Comparison of ENCODE assay signal across 1 cellular context in the genomic region with DNA sequence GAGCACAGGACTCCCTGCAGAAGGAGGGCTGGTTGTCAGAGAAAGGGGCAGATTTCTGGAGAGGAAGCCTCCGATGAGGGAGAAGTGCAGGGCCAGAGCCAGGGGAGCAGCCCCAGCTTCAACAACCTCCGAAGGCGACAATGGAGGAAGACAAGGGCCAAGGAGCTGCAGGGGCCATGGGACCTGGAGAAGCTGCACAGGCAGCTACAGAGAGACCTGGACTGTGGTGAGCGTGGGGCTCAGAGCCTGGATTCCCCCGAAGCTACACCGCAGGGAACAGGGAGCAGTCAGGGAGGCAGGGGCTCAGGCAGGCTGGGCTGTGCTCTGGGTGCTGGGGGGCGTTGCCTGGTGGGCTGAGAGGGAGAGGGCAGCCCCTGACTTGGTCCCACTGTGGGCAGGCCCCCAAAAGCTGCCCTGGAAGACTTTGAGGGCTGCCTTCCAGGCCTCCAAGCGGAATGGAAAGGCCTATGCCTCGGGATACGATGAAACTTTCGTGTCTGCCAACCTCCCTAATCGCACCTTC.
TF ChIP-seq lines count a peak whose summit lies in the region.

No MANE protein-coding gene starts in this region.

TF ChIP-seq in K562, 482 proteins besides CTCF, POLR2A, EP300 and RAD21:
- no peak for TF ChIP-seq ZFX (CRISPR knock-in tag; IDR thresholded peaks at IDR 0.05)
- TF ChIP-seq PHF21A (IDR thresholded peaks at IDR 0.05; ENCODE audit: borderline replicate concordance, low read depth), result no peak
- TF ChIP-seq EGR1 (conservative IDR thresholded peaks at IDR 0.05), result no peak
- TF ChIP-seq, protein P1, sequence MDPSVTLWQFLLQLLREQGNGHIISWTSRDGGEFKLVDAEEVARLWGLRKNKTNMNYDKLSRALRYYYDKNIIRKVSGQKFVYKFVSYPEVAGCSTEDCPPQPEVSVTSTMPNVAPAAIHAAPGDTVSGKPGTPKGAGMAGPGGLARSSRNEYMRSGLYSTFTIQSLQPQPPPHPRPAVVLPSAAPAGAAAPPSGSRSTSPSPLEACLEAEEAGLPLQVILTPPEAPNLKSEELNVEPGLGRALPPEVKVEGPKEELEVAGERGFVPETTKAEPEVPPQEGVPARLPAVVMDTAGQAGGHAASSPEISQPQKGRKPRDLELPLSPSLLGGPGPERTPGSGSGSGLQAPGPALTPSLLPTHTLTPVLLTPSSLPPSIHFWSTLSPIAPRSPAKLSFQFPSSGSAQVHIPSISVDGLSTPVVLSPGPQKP (CRISPR knock-in tag; IDR thresholded peaks at IDR 0.05), result no peak
- TF ChIP-seq SRSF1 (IDR thresholded peaks at IDR 0.05; ENCODE audit: low read depth, low read length), result no peak
- TF ChIP-seq ZNF316 (IDR thresholded peaks at IDR 0.05), result no peak
- no peak for TF ChIP-seq RBM22 (IDR thresholded peaks at IDR 0.05; ENCODE audit: low read depth, low read length, poor library complexity, severe bottlenecking)
- TF ChIP-seq, protein P2, sequence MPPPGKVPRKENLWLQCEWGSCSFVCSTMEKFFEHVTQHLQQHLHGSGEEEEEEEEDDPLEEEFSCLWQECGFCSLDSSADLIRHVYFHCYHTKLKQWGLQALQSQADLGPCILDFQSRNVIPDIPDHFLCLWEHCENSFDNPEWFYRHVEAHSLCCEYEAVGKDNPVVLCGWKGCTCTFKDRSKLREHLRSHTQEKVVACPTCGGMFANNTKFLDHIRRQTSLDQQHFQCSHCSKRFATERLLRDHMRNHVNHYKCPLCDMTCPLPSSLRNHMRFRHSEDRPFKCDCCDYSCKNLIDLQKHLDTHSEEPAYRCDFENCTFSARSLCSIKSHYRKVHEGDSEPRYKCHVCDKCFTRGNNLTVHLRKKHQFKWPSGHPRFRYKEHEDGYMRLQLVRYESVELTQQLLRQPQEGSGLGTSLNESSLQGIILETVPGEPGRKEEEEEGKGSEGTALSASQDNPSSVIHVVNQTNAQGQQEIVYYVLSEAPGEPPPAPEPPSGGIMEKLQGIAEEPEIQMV (tag; conservative IDR thresholded peaks at IDR 0.05; ENCODE audit: low read depth), result no peak
- TF ChIP-seq, protein P3, sequence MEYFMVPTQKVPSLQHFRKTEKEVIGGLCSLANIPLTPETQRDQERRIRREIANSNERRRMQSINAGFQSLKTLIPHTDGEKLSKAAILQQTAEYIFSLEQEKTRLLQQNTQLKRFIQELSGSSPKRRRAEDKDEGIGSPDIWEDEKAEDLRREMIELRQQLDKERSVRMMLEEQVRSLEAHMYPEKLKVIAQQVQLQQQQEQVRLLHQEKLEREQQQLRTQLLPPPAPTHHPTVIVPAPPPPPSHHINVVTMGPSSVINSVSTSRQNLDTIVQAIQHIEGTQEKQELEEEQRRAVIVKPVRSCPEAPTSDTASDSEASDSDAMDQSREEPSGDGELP (CRISPR knock-in tag; IDR thresholded peaks at IDR 0.05; ENCODE audit: borderline replicate concordance), result no peak
- TF ChIP-seq MECOM (CRISPR knock-in tag; IDR thresholded peaks at IDR 0.05), result no peak
- TF ChIP-seq, protein P4, sequence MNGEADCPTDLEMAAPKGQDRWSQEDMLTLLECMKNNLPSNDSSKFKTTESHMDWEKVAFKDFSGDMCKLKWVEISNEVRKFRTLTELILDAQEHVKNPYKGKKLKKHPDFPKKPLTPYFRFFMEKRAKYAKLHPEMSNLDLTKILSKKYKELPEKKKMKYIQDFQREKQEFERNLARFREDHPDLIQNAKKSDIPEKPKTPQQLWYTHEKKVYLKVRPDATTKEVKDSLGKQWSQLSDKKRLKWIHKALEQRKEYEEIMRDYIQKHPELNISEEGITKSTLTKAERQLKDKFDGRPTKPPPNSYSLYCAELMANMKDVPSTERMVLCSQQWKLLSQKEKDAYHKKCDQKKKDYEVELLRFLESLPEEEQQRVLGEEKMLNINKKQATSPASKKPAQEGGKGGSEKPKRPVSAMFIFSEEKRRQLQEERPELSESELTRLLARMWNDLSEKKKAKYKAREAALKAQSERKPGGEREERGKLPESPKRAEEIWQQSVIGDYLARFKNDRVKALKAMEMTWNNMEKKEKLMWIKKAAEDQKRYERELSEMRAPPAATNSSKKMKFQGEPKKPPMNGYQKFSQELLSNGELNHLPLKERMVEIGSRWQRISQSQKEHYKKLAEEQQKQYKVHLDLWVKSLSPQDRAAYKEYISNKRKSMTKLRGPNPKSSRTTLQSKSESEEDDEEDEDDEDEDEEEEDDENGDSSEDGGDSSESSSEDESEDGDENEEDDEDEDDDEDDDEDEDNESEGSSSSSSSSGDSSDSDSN (IDR thresholded peaks at IDR 0.05; ENCODE audit: borderline replicate concordance in 1 of 2, low read depth in 2 of 2, low read length in 2 of 2), result no peak
- TF ChIP-seq ETV6 (IDR thresholded peaks at IDR 0.05; ENCODE audit: borderline replicate concordance in 1 of 2, low read depth in 2 of 2, low read length in 1 of 2), result no peak
- TF ChIP-seq ETV6 (CRISPR knock-in tag; IDR thresholded peaks at IDR 0.05; ENCODE audit: borderline replicate concordance), result no peak
- TF ChIP-seq ZFP1 (CRISPR knock-in tag; IDR thresholded peaks at IDR 0.05), result no peak
- TF ChIP-seq PHB2 (IDR thresholded peaks at IDR 0.05; ENCODE audit: low read depth), result no peak
- TF ChIP-seq JUNB (CRISPR knock-in tag; conservative IDR thresholded peaks at IDR 0.05), result no peak
- TF ChIP-seq KAT8 (IDR thresholded peaks at IDR 0.05; ENCODE audit: low read depth), result no peak
- TF ChIP-seq, protein P5, sequence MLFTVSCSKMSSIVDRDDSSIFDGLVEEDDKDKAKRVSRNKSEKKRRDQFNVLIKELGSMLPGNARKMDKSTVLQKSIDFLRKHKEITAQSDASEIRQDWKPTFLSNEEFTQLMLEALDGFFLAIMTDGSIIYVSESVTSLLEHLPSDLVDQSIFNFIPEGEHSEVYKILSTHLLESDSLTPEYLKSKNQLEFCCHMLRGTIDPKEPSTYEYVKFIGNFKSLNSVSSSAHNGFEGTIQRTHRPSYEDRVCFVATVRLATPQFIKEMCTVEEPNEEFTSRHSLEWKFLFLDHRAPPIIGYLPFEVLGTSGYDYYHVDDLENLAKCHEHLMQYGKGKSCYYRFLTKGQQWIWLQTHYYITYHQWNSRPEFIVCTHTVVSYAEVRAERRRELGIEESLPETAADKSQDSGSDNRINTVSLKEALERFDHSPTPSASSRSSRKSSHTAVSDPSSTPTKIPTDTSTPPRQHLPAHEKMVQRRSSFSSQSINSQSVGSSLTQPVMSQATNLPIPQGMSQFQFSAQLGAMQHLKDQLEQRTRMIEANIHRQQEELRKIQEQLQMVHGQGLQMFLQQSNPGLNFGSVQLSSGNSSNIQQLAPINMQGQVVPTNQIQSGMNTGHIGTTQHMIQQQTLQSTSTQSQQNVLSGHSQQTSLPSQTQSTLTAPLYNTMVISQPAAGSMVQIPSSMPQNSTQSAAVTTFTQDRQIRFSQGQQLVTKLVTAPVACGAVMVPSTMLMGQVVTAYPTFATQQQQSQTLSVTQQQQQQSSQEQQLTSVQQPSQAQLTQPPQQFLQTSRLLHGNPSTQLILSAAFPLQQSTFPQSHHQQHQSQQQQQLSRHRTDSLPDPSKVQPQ (CRISPR knock-in tag; IDR thresholded peaks at IDR 0.05; ENCODE audit: borderline replicate concordance), result no peak
- no peak for TF ChIP-seq MTA3 (IDR thresholded peaks at IDR 0.05; ENCODE audit: borderline replicate concordance)
- TF ChIP-seq SNIP1 (IDR thresholded peaks at IDR 0.05; ENCODE audit: low read depth), result no peak
- TF ChIP-seq ATF1 (CRISPR knock-in tag; IDR thresholded peaks at IDR 0.05), result no peak
- no peak for TF ChIP-seq ATF1 (tag; IDR thresholded peaks at IDR 0.05)
